8 cellular contexts compared by ENCODE assay signal in the genomic region with DNA sequence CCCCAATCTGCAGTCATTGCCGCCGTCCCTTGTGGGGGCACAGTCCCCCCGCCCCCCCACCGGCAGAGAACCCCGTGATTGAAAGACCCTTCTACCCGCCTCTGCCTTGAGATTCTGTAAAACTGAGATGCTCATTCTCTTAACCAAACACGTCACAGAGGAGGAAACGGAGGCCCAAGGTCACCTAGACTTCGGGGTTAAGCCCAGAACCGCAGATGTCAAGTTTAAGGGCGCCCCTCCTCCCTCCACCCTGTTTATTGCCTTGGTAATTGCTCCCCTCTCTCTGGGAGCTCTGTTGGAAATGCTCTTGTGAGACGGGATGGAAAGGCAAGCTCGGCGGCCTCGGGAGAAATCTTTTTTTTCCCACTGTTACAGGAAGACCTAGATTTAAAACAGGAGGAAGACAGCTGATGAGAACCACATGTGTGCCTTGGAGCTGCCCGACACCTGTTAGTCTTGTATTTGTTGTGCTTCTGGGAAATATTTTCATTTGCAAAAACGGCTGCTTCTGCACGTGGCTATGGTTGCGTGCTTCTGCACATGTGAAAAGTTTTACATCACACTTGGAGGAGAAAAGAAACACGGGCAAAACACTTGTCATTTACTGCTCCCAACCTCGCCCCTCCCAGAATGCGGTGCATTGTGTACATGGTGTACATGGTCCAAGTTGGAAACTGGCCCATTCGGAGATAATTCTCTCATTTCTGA. TPM values are rescaled to one million over a fixed set of nuclear protein-coding genes. Genes with fewer than 3 reads are reported as not detected.
DNase-seq lines count a peak whose midpoint lies in the region; ATAC-seq and TF ChIP-seq lines count a peak whose summit lies in the region.

No MANE protein-coding gene starts in this region.

- H3T11ph ChIP-seq in H9 (ENCODE audit: low read length): no peak overlapping the region

- no CpG with 5 or more reads among the region's 23 CpGs for WGBS in H9 (ENCODE audit: extremely low coverage, insufficient read length, low lambda C conversion rate)
- 9 to 11% methylated on average over 19 to 23 of the region's 23 CpGs for WGBS in upper lobe of left lung, 2 donors

- H4K20me1 ChIP-seq in H9 (ENCODE audit: control insufficient read depth, insufficient read depth, insufficient read length): no peaks in the 10 kb centered on the region

- peak overlapping the region; percentile 89 for H3K4me3 ChIP-seq in choroid plexus epithelial cell (ENCODE audit: low read depth, low read length)
- H3K4me3 ChIP-seq in lower lobe of right lung: peak overlapping the region; percentile 95
- peak overlapping the region; percentile 57 to 97 (median 86) for H3K4me3 ChIP-seq in upper lobe of left lung

- H2BK12ac ChIP-seq in H9 (ENCODE audit: insufficient read length, low read depth, low read length): no peak overlapping the region

- no peak overlapping the region for H3K14ac ChIP-seq in H9 (ENCODE audit: insufficient read depth, low read length)

- no peak overlapping the region for H4K5ac ChIP-seq in H9 (ENCODE audit: insufficient read length, low read depth, low read length)

- no peak overlapping the region for H2BK5ac ChIP-seq in H9 (ENCODE audit: insufficient read length, low read length)

- H3K4me1 ChIP-seq in H9 (ENCODE audit: insufficient read depth, low read length): no peaks in the 10 kb centered on the region
- H3K4me1 ChIP-seq in lower lobe of right lung: peaks cover 42% of the 10 kb centered on the region
- peaks cover 35 to 48% (median 39%) of the 10 kb centered on the region in 4 donors for H3K4me1 ChIP-seq in upper lobe of left lung

- intact Hi-C loops in lower lobe of right lung (cut with DNase I): no loop called here

- H3K79me2 ChIP-seq in H9 (ENCODE audit: insufficient read depth, low read length): peaks cover 21% of the 10 kb centered on the region; the same call in 1 of the 2 replicates

- no peaks in the 10 kb centered on the region for H3K9me3 Mint-ChIP-seq in H9

- H3K36me3 Mint-ChIP-seq in H9 (ENCODE audit: insufficient read depth in 1 of 3, low read depth in 3 of 3): peaks cover 6 to 22% (median 17%) of the 10 kb centered on the region in 3 experiments; a peak in 5 of 7 replicates

- no peak overlapping the region for H3K56ac ChIP-seq in H9 (ENCODE audit: insufficient read length, low read depth, low read length)

- H2AFZ ChIP-seq in H9 (ENCODE audit: low read length): no peak overlapping the region

- no peak overlapping the region for H3K18ac ChIP-seq in H9 (ENCODE audit: insufficient read length, low read depth, low read length)

- H3K27ac Mint-ChIP-seq in H9: peak overlapping the region; percentile 93 to 99 (median 99)

- ATAC-seq in lower lobe of right lung: no peak
- no peak for ATAC-seq in upper lobe of left lung (ENCODE audit: low FRiP score in 2 of 2)
- ATAC-seq in HG02798 (IDR thresholded peaks at IDR 0.05; ENCODE audit: poor library complexity, unreplicated experiment): no peak

- no peak overlapping the region for H4K8ac ChIP-seq in H9 (replicated peaks; ENCODE audit: insufficient read length, low read depth, low read length)

- peaks cover 9% of the 10 kb centered on the region for H3K23me2 ChIP-seq in H9 (ENCODE audit: insufficient read length, low read depth, low read length, poor library complexity, severe bottlenecking)

- peak overlapping the region; percentile 97 for H3K4me3 Mint-ChIP-seq in H9

- TF ChIP-seq CTCF in C4-2B (conservative IDR thresholded peaks at IDR 0.05) (no peak), H9 (conservative IDR thresholded peaks at IDR 0.05) (no peak), choroid plexus epithelial cell (conservative IDR thresholded peaks at IDR 0.05; ENCODE audit: low read depth, low read length) (no peak), lower lobe of right lung (IDR thresholded peaks at IDR 0.05) (no peak), upper lobe of left lung (IDR thresholded peaks at IDR 0.05) (no peak)

- no peak overlapping the region for H4K91ac ChIP-seq in H9 (ENCODE audit: insufficient read length, low read depth, low read length)

- no peak overlapping the region for H2BK20ac ChIP-seq in H9 (ENCODE audit: low read depth, low read length, poor library complexity, severe bottlenecking)

- H2BK15ac ChIP-seq in H9 (ENCODE audit: low read depth, low read length): no peak overlapping the region

- H2BK120ac ChIP-seq in H9 (ENCODE audit: low read depth, low read length, poor library complexity, severe bottlenecking): no peak overlapping the region

- peak in 1 of 4 donors; percentile 3 for TF ChIP-seq EP300 in upper lobe of left lung (IDR thresholded peaks at IDR 0.05)

- no peak overlapping the region for H3K4ac ChIP-seq in H9 (ENCODE audit: low read depth, low read length)

- DNase-seq in H9: no peak
- peak; percentile 72 for DNase-seq in choroid plexus epithelial cell (ENCODE audit: low read depth)
- no peak for DNase-seq in lower lobe of right lung
- DNase-seq in upper lobe of left lung: peak in 1 of 2 donors; percentile 24
- DNase-seq in DMS79 (lab: John Stamatoyannopoulos, UW): no peak

- H3K79me1 ChIP-seq in H9 (ENCODE audit: insufficient read depth, low read depth, low read length, poor library complexity, severe bottlenecking): peaks cover 3% of the 10 kb centered on the region

- no peaks in the 10 kb centered on the region for H3K27me3 Mint-ChIP-seq in H9 (ENCODE audit: low read depth)

- H3K27ac ChIP-seq in C4-2B (peak overlapping the region; percentile 96), H9 (ENCODE audit: insufficient read length, low read depth, low read length) (no peak overlapping the region), lower lobe of right lung (peak overlapping the region; percentile 95), upper lobe of left lung (peak overlapping the region; percentile 90 to 99 (median 95))

- no peaks in the 10 kb centered on the region for H3K9me3 ChIP-seq in H9 (ENCODE audit: control insufficient read depth, low read depth, low read length)
- no peaks in the 10 kb centered on the region for H3K9me3 ChIP-seq in lower lobe of right lung
- no peaks in the 10 kb centered on the region for H3K9me3 ChIP-seq in upper lobe of left lung

- H3K4me2 ChIP-seq in H9 (ENCODE audit: insufficient read depth, insufficient read length, low read length): peak overlapping the region; percentile 33

- TF ChIP-seq POLR2A in upper lobe of left lung (IDR thresholded peaks at IDR 0.05): no peak

- no peak overlapping the region for H3K23ac ChIP-seq in H9 (ENCODE audit: insufficient read length, low read depth, low read length)

- H2AK5ac ChIP-seq in H9 (ENCODE audit: insufficient read length, low read length): no peak overlapping the region

- peak overlapping the region; percentile 6 for H3K9ac ChIP-seq in H9 (ENCODE audit: extremely low read depth, insufficient read length, low read length)

- H3K36me3 ChIP-seq in lower lobe of right lung: peaks cover 36% of the 10 kb centered on the region
- peaks cover 0 to 29% (median 14%) of the 10 kb centered on the region in 4 donors for H3K36me3 ChIP-seq in upper lobe of left lung

- H3K27me3 ChIP-seq in H9 (ENCODE audit: insufficient read depth, low read length) (no peaks in the 10 kb centered on the region), lower lobe of right lung (ENCODE audit: low read depth) (no peaks in the 10 kb centered on the region), upper lobe of left lung (no peaks in the 10 kb centered on the region)

- peaks cover 28 to 30% of the 10 kb centered on the region in 2 experiments for H3K4me1 Mint-ChIP-seq in H9

TF ChIP-seq in PFSK-1, 5 proteins besides CTCF, POLR2A, EP300 and RAD21 (continues in another document):
- TF ChIP-seq REST (IDR thresholded peaks at IDR 0.05; ENCODE audit: insufficient read depth in 1 of 2, low read depth in 2 of 2, low read length in 2 of 2): no peak
- 0 out of 2 replicates have a peak, but pooled peaks have one; percentile 46 for TF ChIP-seq POLR2AphosphoS5 (IDR thresholded peaks at IDR 0.05; ENCODE audit: low read depth, low read length)
- TF ChIP-seq SIN3A (IDR thresholded peaks at IDR 0.05; ENCODE audit: borderline replicate concordance, insufficient read depth, low read length): peak; percentile 96
- no peak for TF ChIP-seq FOXP2 (optimal IDR thresholded peaks at IDR 0.05; ENCODE audit: borderline replicate concordance, extremely low read depth, extremely low read length, insufficient read depth)

RNA-seq across cellular contexts. Expression of gene MED26, which starts 1.1 kb away (rescaled TPM):
- 11.4 and 13.0 TPM in 2 replicates for total RNA-seq in H9 (2021)
- polyA plus RNA-seq in PFSK-1 (2012; ENCODE audit: insufficient read length, low read depth): 12.2 TPM
- 11.1 TPM for total RNA-seq in lower lobe of right lung
- total RNA-seq in upper lobe of left lung: 10 to 100 TPM; 12.6 to 26.5 (median 13.8) TPM

RNA-seq across cellular contexts. Expression of gene SMIM7, which starts 30.8 kb away (rescaled TPM):
- total RNA-seq in H9 (2021) (74.2 and 77.6 TPM in 2 replicates), lower lobe of right lung (70.5 TPM), upper lobe of left lung (100 to 1,000 TPM in 1 of 6 donors, 10 to 100 TPM in 5; 71.8 to 129 (median 80.4) TPM)
- 38.4 TPM for polyA plus RNA-seq in PFSK-1 (2012; ENCODE audit: insufficient read length, low read depth)

RNA-seq across cellular contexts. Expression of gene TMEM38A, which starts 31.8 kb away (rescaled TPM):
- 7.4 and 8.3 TPM in 2 replicates for total RNA-seq in H9 (2021)
- 1.1 TPM for polyA plus RNA-seq in PFSK-1 (2012; ENCODE audit: insufficient read length, low read depth)
- total RNA-seq in lower lobe of right lung: 7.1 TPM
- 1 to 10 TPM; 5.1 to 8.4 (median 5.9) TPM for total RNA-seq in upper lobe of left lung

RNA-seq across cellular contexts. Expression of gene SLC35E1, which starts 56.9 kb away (rescaled TPM):
- total RNA-seq in H9 (2021): 34.0 and 35.8 TPM in 2 replicates
- 33.5 TPM for polyA plus RNA-seq in PFSK-1 (2012; ENCODE audit: insufficient read length, low read depth)
- total RNA-seq in lower lobe of right lung: 47.3 TPM
- total RNA-seq in upper lobe of left lung: 10 to 100 TPM; 48.5 to 60.8 (median 53.2) TPM
